ENCODE assay signal across 23 cellular contexts in the genomic region with DNA sequence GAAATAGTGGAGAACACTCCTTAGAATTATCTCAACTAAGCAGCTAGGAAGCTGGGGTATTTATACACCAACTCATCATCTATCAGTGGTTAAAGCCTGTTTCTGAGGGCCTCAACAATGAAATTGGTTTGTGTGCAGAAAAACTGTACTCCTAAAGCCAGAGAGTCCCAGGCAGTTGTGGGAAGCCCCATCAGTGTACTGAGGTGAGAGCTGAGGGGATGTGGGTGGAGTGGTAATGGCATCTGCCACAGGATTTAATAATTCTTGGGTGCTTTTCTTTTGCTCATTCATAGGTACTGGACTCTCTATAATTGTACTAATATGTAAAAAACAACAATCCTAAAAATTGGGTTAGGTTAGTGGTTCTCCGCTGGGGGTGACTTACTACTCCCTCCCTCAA.
"Had no signal": no experiment of that assay in that cellular context is flagged by ENCODE, and none has a peak within 500 bp of the region (broad histone marks: within the 10 kb centered on the region; RNA-seq: fewer than 3 reads in every experiment).

No MANE protein-coding gene starts in this region.

- FAIRE-seq: endometrium, TTC549 had no signal

- H3K27ac ChIP-seq: cardiac muscle cell, left ventricle myocardium inferior, prostate gland, right atrium auricular region, suprapubic skin had no signal

- H3K36me3 ChIP-seq: cardiac muscle cell, left ventricle myocardium inferior, prostate gland, right atrium auricular region, stomach, suprapubic skin had no signal

- H3K4me1 ChIP-seq: prostate gland, right atrium auricular region had no signal

- ATAC-seq: activated T-cell treated with anti-CD3 and anti-CD28 coated beads, Interleukin-2, amount 50 U/mL, for 4 hours; natural killer cell had no signal

- H3K27me3 Mint-ChIP-seq: activated naive CD8-positive, alpha-beta T cell treated with anti-CD3 and anti-CD28 coated beads for 36 hours; dendritic cell treated with granulocyte-macrophage colony-stimulating factor and Interleukin-4, amounts not matched to agents 40 ng/mL and 50 ng/mL, for 4 days; type B pancreatic cell had no signal

- DNase-seq: activated CD8-positive, alpha-beta memory T cell treated with anti-CD3 and anti-CD28 coated beads, Interleukin-2, amount 50 U/mL, for 48 hours; activated naive CD4-positive, alpha-beta T cell treated with Interleukin-2 at 50 U/mL for 16 hours; activated naive CD8-positive, alpha-beta T cell treated with anti-CD3 and anti-CD28 coated beads for 36 hours; activated T-cell treated with anti-CD3 and anti-CD28 coated beads, Interleukin-2, amount 50 U/mL, for 4 hours; effector CD4-positive, alpha-beta T cell; foreskin fibroblast; immature natural killer cell; kidney glomerular epithelial cell; left ventricle myocardium inferior; natural killer cell; stimulated activated CD4-positive, alpha-beta T cell treated with anti-CD3 and anti-CD28 coated beads, Interleukin-4, amount 100 ng/mL, for 4 hours; T-helper 1 cell had no signal

- H3K9me3 ChIP-seq: left ventricle myocardium inferior, prostate gland, right atrium auricular region, stomach, suprapubic skin had no signal

- H3K9me3 Mint-ChIP-seq: activated T-helper 2 cell treated with anti-CD3 and anti-CD28 coated beads, Interferon-gamma antibody, Interleukin-2, Interleukin-4, amounts not matched to agents 10 μg/mL and 5 μg/mL and 100 μg/mL, durations not matched to agents 14 hours and 24 hours and 36 hours; dendritic cell treated with granulocyte-macrophage colony-stimulating factor and Interleukin-4, amounts not matched to agents 40 ng/mL and 50 ng/mL, for 4 days; immature natural killer cell had no signal

- H3K4me3 Mint-ChIP-seq: activated naive CD8-positive, alpha-beta T cell treated with anti-CD3 and anti-CD28 coated beads for 36 hours; activated T-cell treated with anti-CD3 and anti-CD28 coated beads, Interleukin-2, amount 50 U/mL, for 4 hours; dendritic cell treated with granulocyte-macrophage colony-stimulating factor and Interleukin-4, amounts not matched to agents 40 ng/mL and 50 ng/mL, for 4 days; immature natural killer cell; mesothelial cell of epicardium; natural killer cell; type B pancreatic cell had no signal

- H3K36me3 Mint-ChIP-seq: activated naive CD8-positive, alpha-beta T cell treated with anti-CD3 and anti-CD28 coated beads for 36 hours; immature natural killer cell; mesothelial cell of epicardium; natural killer cell; type B pancreatic cell had no signal

- H3K27ac Mint-ChIP-seq: activated naive CD8-positive, alpha-beta T cell treated with anti-CD3 and anti-CD28 coated beads for 36 hours; activated T-helper 2 cell treated with anti-CD3 and anti-CD28 coated beads, Interferon-gamma antibody, Interleukin-2, Interleukin-4, amounts not matched to agents 10 μg/mL and 5 μg/mL and 100 μg/mL, durations not matched to agents 14 hours and 24 hours and 36 hours; dendritic cell treated with granulocyte-macrophage colony-stimulating factor and Interleukin-4, amounts not matched to agents 40 ng/mL and 50 ng/mL, for 4 days; immature natural killer cell; mesothelial cell of epicardium; natural killer cell; type B pancreatic cell had no signal

- H3K4me3 ChIP-seq: cardiac muscle cell, left ventricle myocardium inferior, prostate gland, right atrium auricular region, stomach, suprapubic skin had no signal

- H3K27me3 ChIP-seq: cardiac muscle cell, right atrium auricular region, stomach, suprapubic skin had no signal
